In the genomic region with DNA sequence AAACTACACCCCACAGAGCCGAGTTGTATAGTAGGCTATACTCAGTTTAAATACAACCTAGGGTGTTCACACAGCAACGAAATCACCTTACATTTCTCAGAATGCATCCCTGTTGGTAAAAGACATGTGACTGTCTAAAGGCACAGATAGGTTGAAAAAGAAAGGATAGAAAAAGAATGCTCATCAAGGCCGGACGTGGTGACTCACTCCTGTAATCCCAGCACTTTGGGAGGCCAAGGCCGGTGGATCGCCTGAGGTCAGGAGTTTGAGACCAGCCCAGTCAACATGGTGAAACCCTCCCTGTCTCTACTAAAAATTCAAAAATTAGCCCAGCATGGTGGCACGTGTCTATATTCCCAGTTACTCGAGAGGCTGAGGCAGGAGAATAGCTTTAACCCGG, we compare ENCODE assay signal across 23 cellular contexts. TPM values are rescaled to one million over a fixed set of nuclear protein-coding genes. Genes with fewer than 3 reads are reported as not detected.
DNase-seq lines count a peak whose midpoint lies in the region; ATAC-seq, FAIRE-seq and TF ChIP-seq lines count a peak whose summit lies in the region.
"Had no signal": no experiment of that assay in that cellular context is flagged by ENCODE, and none has a peak within 500 bp of the region (broad histone marks: within the 10 kb centered on the region; RNA-seq: fewer than 3 reads in every experiment).

No MANE protein-coding gene starts in this region.

- CTCF ChIA-PET in K562 (lab: Yijun Ruan, JAX; ENCODE audit: low intra/inter-chr PET ratio), result no interaction called here

- no peak overlapping the region for H3K4me3 Mint-ChIP-seq in immature natural killer cell
- no peak overlapping the region for H3K4me3 Mint-ChIP-seq in GM23338
- H3K4me3 Mint-ChIP-seq: H9 had no signal

- H3K27me3 Mint-ChIP-seq in immature natural killer cell (ENCODE audit: low read depth in 3 of 3) (peaks cover 8 to 18% (median 9%) of the 10 kb centered on the region in 3 donors), GM23338 (ENCODE audit: insufficient read depth, low read depth, poor library complexity) (peaks cover 30% of the 10 kb centered on the region)

- TF ChIP-seq POLR2A in H54 (IDR thresholded peaks at IDR 0.05; ENCODE audit: low read depth, low read length) (no peak), K562 (conservative IDR thresholded peaks at IDR 0.05) (no peak)

- ATAC-seq in K562, result no peak
- no peak for ATAC-seq in HG03135 (IDR thresholded peaks at IDR 0.05; ENCODE audit: unreplicated experiment)
- ATAC-seq in GM23338, result no peak

- H2AFZ ChIP-seq in K562 (ENCODE audit: low read depth, low read length) (no peak overlapping the region), GM23338 (no peak overlapping the region)

- H3K4me2 ChIP-seq in K562 (ENCODE audit: insufficient read depth, low read length) (no peak overlapping the region), GM23338 (no peak overlapping the region)

- H3K27me3 ChIP-seq in K562 (ENCODE audit: control insufficient read depth in 2 of 2, insufficient read depth in 2 of 2, low read length in 2 of 2), result peaks cover 17 to 21% of the 10 kb centered on the region in 2 experiments; a peak in 4 of 5 replicates
- H3K27me3 ChIP-seq in GM23338 (ENCODE audit: insufficient read depth), result peaks cover 33% of the 10 kb centered on the region

- H3K4me3 ChIP-seq in K562 (no peak overlapping the region), GM23338 (no peak overlapping the region)

- no TSS peak for BruUV-seq in K562 (replicated peaks; lab: Mats Ljungman, UMichigan)

- no peaks in the 10 kb centered on the region for H3K36me3 ChIP-seq in K562 (ENCODE audit: control insufficient read depth, insufficient read depth, low read length)
- H3K36me3 ChIP-seq in GM23338 (ENCODE audit: insufficient read depth), result no peaks in the 10 kb centered on the region
- H3K36me3 ChIP-seq: BE2C had no signal

- in situ Hi-C loops in K562 (cut with MboI), result no loop called here

- H3K9me3 Mint-ChIP-seq in immature natural killer cell, result peaks cover 0 to 2% (median 0%) of the 10 kb centered on the region in 6 donors
- no peaks in the 10 kb centered on the region for H3K9me3 Mint-ChIP-seq in GM23338
- H3K9me3 Mint-ChIP-seq: CD8-positive, alpha-beta memory T cell; H9; IgD-negative memory B cell had no signal

- H3K27ac ChIP-seq in K562 (ENCODE audit: extremely low read depth, low read depth, low read length), result no peak overlapping the region
- no peak overlapping the region for H3K27ac ChIP-seq in GM23338 (ENCODE audit: low read depth)
- H3K27ac ChIP-seq: HL-60 had no signal

- H4K20me1 ChIP-seq in K562 (replicated peaks; ENCODE audit: control insufficient read depth, insufficient read depth, low read length) (no peaks in the 10 kb centered on the region), GM23338 (replicated peaks; ENCODE audit: insufficient read depth) (no peaks in the 10 kb centered on the region)

- H3F3A ChIP-seq in GM23338 (replicated peaks; ENCODE audit: low read depth), result peaks cover 2% of the 10 kb centered on the region; the same call in 1 of the 2 replicates

- no peaks in the 10 kb centered on the region for H3K9me3 ChIP-seq in K562 (replicated peaks; ENCODE audit: control insufficient read depth, insufficient read depth, low read depth, low read length)
- H3K9me3 ChIP-seq: BE2C had no signal

- TF ChIP-seq CTCF in K562 (IDR thresholded peaks at IDR 0.05 in 2 of 3, conservative IDR thresholded peaks at IDR 0.05 in 1 of 3; ENCODE audit: insufficient read depth in 2 of 3, low read depth in 1 of 3, low read length in 3 of 3) (no peak), GM23338 (conservative IDR thresholded peaks at IDR 0.05; ENCODE audit: low read depth in 2 of 2) (no peak)

- H3K9me1 ChIP-seq in K562 (ENCODE audit: control insufficient read depth, insufficient read depth, low read length), result no peaks in the 10 kb centered on the region

- no peak for TF ChIP-seq EP300 in K562 (IDR thresholded peaks at IDR 0.05; ENCODE audit: low read length)

- WGBS in K562 (ENCODE audit: insufficient coverage, low coverage, missing lambda C conversion rate), result 6% methylated on average over 7 of the region's 9 CpGs

- H3K36me3 Mint-ChIP-seq in immature natural killer cell, result no peaks in the 10 kb centered on the region
- no peaks in the 10 kb centered on the region; the same call in 2 of the 3 replicates for H3K36me3 Mint-ChIP-seq in GM23338 (ENCODE audit: low read depth)
- H3K36me3 Mint-ChIP-seq: CD4-positive, CD25-positive, alpha-beta regulatory T cell; IgD-negative memory B cell had no signal

- FAIRE-seq in H54 (lab: Jason Lieb, UNC) (peak; percentile 50), K562 (lab: Jason Lieb, UNC) (no peak)
- FAIRE-seq: GM12892, HTR-8/SVneo had no signal

- no peaks in the 10 kb centered on the region for H3K9me2 ChIP-seq in GM23338 (ENCODE audit: insufficient read depth)

- intact Hi-C loops in K562 (cut with micrococcal nuclease), result no loop called here

- peaks cover 2 to 10% of the 10 kb centered on the region in 2 experiments; a peak in 3 of 5 replicates for H3K4me1 ChIP-seq in K562 (replicated peaks in 1 of 2; ENCODE audit: control insufficient read depth in 2 of 2, insufficient read depth in 2 of 2, low read length in 2 of 2)
- H3K4me1 ChIP-seq in GM23338 (ENCODE audit: insufficient read depth), result peaks cover 7% of the 10 kb centered on the region
- H3K4me1 ChIP-seq: BE2C had no signal

- H3K27ac Mint-ChIP-seq in immature natural killer cell (no peak overlapping the region), GM23338 (no peak overlapping the region)
- H3K27ac Mint-ChIP-seq: CD4-positive, CD25-positive, alpha-beta regulatory T cell; CD8-positive, alpha-beta memory T cell; H9; IgD-negative memory B cell had no signal

- TF ChIP-seq RAD21 in K562 (CRISPR knock-in tag; conservative IDR thresholded peaks at IDR 0.05 in 1 of 2, IDR thresholded peaks at IDR 0.05 in 1 of 2), result no peak

- peaks cover 18 to 21% of the 10 kb centered on the region in 2 donors for H3K4me1 Mint-ChIP-seq in immature natural killer cell
- peaks cover 5% of the 10 kb centered on the region for H3K4me1 Mint-ChIP-seq in GM23338

- no peak overlapping the region for H3K9ac ChIP-seq in K562 (ENCODE audit: insufficient read depth in 1 of 2, low read depth in 2 of 2, low read length in 2 of 2)

- POLR2A ChIA-PET in K562 (lab: Yijun Ruan, JAX), result interaction anchor here (0.7 kb wide), 1 partner anchor 47 kb away, joined by 3 read pairs; no protein-coding TSS in a partner anchor

- no peak for DNase-seq in H54 (ENCODE audit: insufficient read length, low spot score)
- DNase-seq in M059J (ENCODE audit: low read depth), result peak; percentile 27
- DNase-seq in K562 (ENCODE audit: extremely low read depth in 1 of 4, low spot score in 3 of 4), result no peak
- DNase-seq in immature natural killer cell, result no peak
- DNase-seq in GM23338 (ENCODE audit: low spot score), result no peak
- DNase-seq: ACHN; BE2C; C1 segment of cervical spinal cord; CD4-positive, CD25-positive, alpha-beta regulatory T cell; CD8-positive, alpha-beta memory T cell; COR-L47; DMS 273 treated with DMSO at 0.1 percent for 48 hours; DMS53; DND-41; GDM1; GOT3; H9; KG1 had no signal

- H3K79me2 ChIP-seq in K562 (ENCODE audit: control insufficient read depth, insufficient read depth, low read length) (no peaks in the 10 kb centered on the region), GM23338 (replicated peaks; ENCODE audit: insufficient read depth) (no peaks in the 10 kb centered on the region)

TF ChIP-seq in K562, 482 proteins besides CTCF, POLR2A, EP300 and RAD21 (continues in another document):
- TF ChIP-seq, protein P1, sequence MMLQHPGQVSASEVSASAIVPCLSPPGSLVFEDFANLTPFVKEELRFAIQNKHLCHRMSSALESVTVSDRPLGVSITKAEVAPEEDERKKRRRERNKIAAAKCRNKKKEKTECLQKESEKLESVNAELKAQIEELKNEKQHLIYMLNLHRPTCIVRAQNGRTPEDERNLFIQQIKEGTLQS (IDR thresholded peaks at IDR 0.05), result peak; percentile 49; the same call in 1 of the 2 replicates
- TF ChIP-seq, protein P1 (CRISPR knock-in tag; conservative IDR thresholded peaks at IDR 0.05), result no peak

TF ChIP-seq in GM23338, 12 proteins besides CTCF, POLR2A, EP300 and RAD21 (continues in another document):
- TF ChIP-seq CREB1 (CRISPR knock-in tag; IDR thresholded peaks at IDR 0.05; ENCODE audit: low read depth) (no peak), ZNF331 (CRISPR knock-in tag; IDR thresholded peaks at IDR 0.05; ENCODE audit: low read depth) (no peak), EZH2phosphoT487 (IDR thresholded peaks at IDR 0.05; ENCODE audit: unreplicated experiment) (no peak), EZH2 (IDR thresholded peaks at IDR 0.05; ENCODE audit: low read depth, unreplicated experiment) (no peak), JUNB (IDR thresholded peaks at IDR 0.05; ENCODE audit: unreplicated experiment) (no peak), POLR2AphosphoS5 (IDR thresholded peaks at IDR 0.05; ENCODE audit: low read depth) (no peak)

RNA-seq across cellular contexts. Expression of gene IL17D, which starts 3.8 kb away (rescaled TPM):
- total RNA-seq in M059J (2014; rRNA removed; shearing (Covaris generic)), result 0.47 and 0.71 TPM in 2 replicates
- total RNA-seq in K562 (2011; cell fraction: chromatin; rRNA removed; ENCODE audit: low replicate concordance), result not detected in 2 replicates
- total RNA-seq in K562 (2011; cell fraction: nucleolus; rRNA removed), result not detected in 2 replicates
- total RNA-seq in K562 (2011; cell fraction: nucleoplasm; rRNA removed), result not detected in 2 replicates
- 0.08 TPM in 1 of 2 replicates, not detected in the other for total RNA-seq in K562 (2014; rRNA removed)
- total RNA-seq in K562 (2014; rRNA removed; fragmentation: Illumina TruSeq; extraction: Trizol), result 0.11 TPM in 1 of 2 replicates, not detected in the other
- total RNA-seq in K562 (2015; rRNA removed; fragmentation: Illumina TruSeq; extraction: Trizol), result not detected in 2 replicates
- 0.11 and 0.13 TPM in 2 replicates for total RNA-seq in K562 (2021)
- 0.04 TPM in 1 of 2 replicates, not detected in the other for polyA plus RNA-seq in K562 (2011; rRNA removed)
- 0.10 TPM in 2 replicates for polyA plus RNA-seq in K562 (2011; cell fraction: cytosol; rRNA removed)
- polyA plus RNA-seq in K562 (2011; cell fraction: nucleus; rRNA removed), result 0.17 TPM in 1 of 2 replicates, not detected in the other
- polyA plus RNA-seq in K562 (2012), result 0.62 and 0.86 TPM in 2 replicates
- not detected in 2 replicates for polyA plus RNA-seq in K562 (2014; fragmentation: Illumina TruSeq; extraction: Trizol)
- polyA plus RNA-seq in K562 (2014; fragmentation: Nextera tagmentation; extraction: Ambion mirVana), result under 1 TPM; 0.53 to 0.55 TPM
- polyA plus RNA-seq in K562 (2014; rRNA removed), result 0.08 TPM in 1 of 2 replicates, not detected in the other
- not detected in 2 replicates for polyA minus RNA-seq in K562 (2011; rRNA and poly(A)+ RNA removed)
- polyA minus RNA-seq in K562 (2011; cell fraction: cytosol; rRNA and poly(A)+ RNA removed), result not detected in 2 replicates
- polyA minus RNA-seq in K562 (2011; cell fraction: nucleus; rRNA and poly(A)+ RNA removed), result not detected in 2 replicates
- under 1 TPM; 0.30 to 0.66 (median 0.32) TPM for polyA plus RNA-seq in immature natural killer cell
- 0.70 and 2.3 TPM in 2 replicates for total RNA-seq in GM23338 (2014; rRNA removed; shearing (Covaris generic))
- 1.6 and 3.3 TPM in 2 replicates for polyA plus RNA-seq in GM23338 (2016; fragmentation: Nextera tagmentation; extraction: Ambion mirVana)
- total RNA-seq: CD4-positive, CD25-positive, alpha-beta regulatory T cell had no signal
